In the genomic region with DNA sequence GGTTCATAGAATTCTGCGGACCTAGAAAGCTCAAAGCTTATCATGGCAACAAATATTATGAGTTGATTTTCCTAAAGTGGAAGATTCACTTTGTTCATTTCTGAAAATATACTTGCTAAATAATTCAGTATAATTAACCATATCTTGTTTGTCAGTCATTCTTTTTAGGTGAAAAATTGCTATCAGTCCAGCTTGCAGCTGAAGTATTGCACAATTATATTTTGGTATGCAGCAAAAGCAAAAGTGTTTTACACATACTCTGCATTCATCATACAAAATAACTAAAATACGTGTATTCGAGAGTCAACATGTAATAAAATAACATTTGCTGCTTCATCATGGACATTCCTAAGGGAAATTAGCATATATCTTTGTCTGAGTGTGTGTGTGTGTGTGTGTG, we compare ENCODE assay signal across 23 cellular contexts. TPM values are rescaled to one million over a fixed set of nuclear protein-coding genes. Genes with fewer than 3 reads are reported as not detected.
DNase-seq lines count a peak whose midpoint lies in the region; ATAC-seq, FAIRE-seq and TF ChIP-seq lines count a peak whose summit lies in the region.
"Had no signal": no experiment of that assay in that cellular context is flagged by ENCODE, and none has a peak within 500 bp of the region (broad histone marks: within the 10 kb centered on the region; RNA-seq: fewer than 3 reads in every experiment).

No MANE protein-coding gene starts in this region.

- no peak overlapping the region for H2BK15ac ChIP-seq in IMR-90 (ENCODE audit: low read depth, low read length)

- TF ChIP-seq POLR2A in IMR-90 (IDR thresholded peaks at IDR 0.05; ENCODE audit: low read depth, low read length) (no peak), K562 (conservative IDR thresholded peaks at IDR 0.05) (no peak)

- no peak overlapping the region for H2BK120ac ChIP-seq in IMR-90 (ENCODE audit: low read depth, low read length)

- no peak for FAIRE-seq in K562 (lab: Jason Lieb, UNC)
- FAIRE-seq: GM12891, GM18507 had no signal

- no peaks in the 10 kb centered on the region for H3K79me1 ChIP-seq in IMR-90 (ENCODE audit: low read depth in 1 of 2, low read length in 2 of 2)

- no peaks in the 10 kb centered on the region for H3K9me1 ChIP-seq in IMR-90 (ENCODE audit: insufficient read depth, low read length)
- no peaks in the 10 kb centered on the region for H3K9me1 ChIP-seq in K562 (ENCODE audit: control insufficient read depth, insufficient read depth, low read length)

- dilution Hi-C loops in IMR-90 (cut with HindIII; ENCODE audit: low sequenced_read_pairs, unreplicated experiment), result no loop called here

- TF ChIP-seq RAD21 in IMR-90 (IDR thresholded peaks at IDR 0.05; ENCODE audit: low read length) (no peak), K562 (CRISPR knock-in tag; conservative IDR thresholded peaks at IDR 0.05 in 1 of 2, IDR thresholded peaks at IDR 0.05 in 1 of 2) (no peak)

- BruUV-seq in IMR-90 (replicated peaks; lab: Mats Ljungman, UMichigan) (no TSS peak), K562 (replicated peaks; lab: Mats Ljungman, UMichigan) (no TSS peak)

- no peak overlapping the region for H2BK20ac ChIP-seq in IMR-90 (ENCODE audit: low read depth, low read length)

- H4K20me1 ChIP-seq in IMR-90 (ENCODE audit: insufficient read depth, low read length) (no peaks in the 10 kb centered on the region), K562 (replicated peaks; ENCODE audit: control insufficient read depth, insufficient read depth, low read length) (no peaks in the 10 kb centered on the region), smooth muscle cell (ENCODE audit: low read depth) (peaks cover 100% of the 10 kb centered on the region)
- H4K20me1 ChIP-seq: BLaER1 treated with 17β-estradiol and CSF1 and Interleukin-3, amounts not matched to agents 10 nM and 100 nM had no signal

- H3K4me3 ChIP-seq in AG10803 (ENCODE audit: low read length) (no peak overlapping the region), IMR-90 (ENCODE audit: insufficient read depth, low read depth, low read length) (no peak overlapping the region), K562 (no peak overlapping the region), smooth muscle cell (no peak overlapping the region)
- H3K4me3 ChIP-seq: BLaER1 treated with 17β-estradiol and CSF1 and Interleukin-3, amounts not matched to agents 10 nM and 100 nM; GM23338 had no signal

- no peaks in the 10 kb centered on the region for H3K79me2 ChIP-seq in K562 (ENCODE audit: control insufficient read depth, insufficient read depth, low read length)
- H3K79me2 ChIP-seq in smooth muscle cell (ENCODE audit: low read depth), result peaks cover 93% of the 10 kb centered on the region

- H3K9ac ChIP-seq in IMR-90 (ENCODE audit: low read depth, low read length) (no peak overlapping the region), K562 (ENCODE audit: insufficient read depth in 1 of 2, low read depth in 2 of 2, low read length in 2 of 2) (no peak overlapping the region), smooth muscle cell (ENCODE audit: low read depth) (no peak overlapping the region)
- H3K9ac ChIP-seq: BLaER1 treated with 17β-estradiol and CSF1 and Interleukin-3, amounts not matched to agents 10 nM and 100 nM had no signal

- no peaks in the 10 kb centered on the region for H3F3A ChIP-seq in smooth muscle cell (ENCODE audit: low read depth)

- H3K4ac ChIP-seq in IMR-90 (ENCODE audit: low read depth, low read length), result no peak overlapping the region

- H2BK5ac ChIP-seq in IMR-90 (ENCODE audit: low read depth, low read length, poor library complexity, severe bottlenecking), result no peak overlapping the region

- ATAC-seq in IMR-90 (ENCODE audit: low read depth), result no peak
- ATAC-seq in K562, result no peak
- ATAC-seq: GM23338, HCT116 had no signal

- H3K9me3 ChIP-seq in IMR-90 (ENCODE audit: control insufficient read depth, insufficient read depth, low read length) (no peaks in the 10 kb centered on the region), K562 (replicated peaks; ENCODE audit: control insufficient read depth, insufficient read depth, low read depth, low read length) (no peaks in the 10 kb centered on the region), smooth muscle cell (replicated peaks; ENCODE audit: low read depth) (no peaks in the 10 kb centered on the region)
- H3K9me3 ChIP-seq: BE2C; BLaER1 treated with 17β-estradiol and CSF1 and Interleukin-3, amounts not matched to agents 10 nM and 100 nM had no signal

- no peak overlapping the region for H4K5ac ChIP-seq in IMR-90 (ENCODE audit: low read depth, low read length)

- H3K27ac ChIP-seq in IMR-90 (ENCODE audit: insufficient read depth, low read length) (no peak overlapping the region), K562 (ENCODE audit: extremely low read depth, low read depth, low read length) (no peak overlapping the region), smooth muscle cell (ENCODE audit: low read depth) (peak overlapping the region; percentile 48)
- H3K27ac ChIP-seq: BLaER1 treated with 17β-estradiol and CSF1 and Interleukin-3, amounts not matched to agents 10 nM and 100 nM had no signal

- H4K8ac ChIP-seq in IMR-90 (ENCODE audit: low read depth in 2 of 2, low read length in 2 of 2), result no peak overlapping the region

- H4K91ac ChIP-seq in IMR-90 (ENCODE audit: insufficient read depth, low read depth, low read length), result no peak overlapping the region

- no peak overlapping the region for H2AK5ac ChIP-seq in IMR-90 (ENCODE audit: low read depth, low read length)

- H3K36me3 ChIP-seq in IMR-90 (ENCODE audit: control insufficient read depth, insufficient read depth, low read length) (no peaks in the 10 kb centered on the region), K562 (ENCODE audit: control insufficient read depth, insufficient read depth, low read length) (no peaks in the 10 kb centered on the region), smooth muscle cell (ENCODE audit: low read depth) (no peaks in the 10 kb centered on the region)
- H3K36me3 ChIP-seq: BE2C; BLaER1 treated with 17β-estradiol and CSF1 and Interleukin-3, amounts not matched to agents 10 nM and 100 nM had no signal

- intact Hi-C loops in IMR-90 (cut with micrococcal nuclease), result no loop called here
- intact Hi-C loops in K562 (cut with micrococcal nuclease), result no loop called here

- H3K14ac ChIP-seq in IMR-90 (replicated peaks; ENCODE audit: low read depth, low read length), result no peak overlapping the region

- no peak for TF ChIP-seq EP300 in K562 (IDR thresholded peaks at IDR 0.05; ENCODE audit: low read length)

- H3K23ac ChIP-seq in IMR-90 (ENCODE audit: low read depth, low read length), result no peak overlapping the region

- in situ Hi-C loops in IMR-90 (cut with MboI; ENCODE audit: low sequenced_read_pairs), result no loop called here
- in situ Hi-C loops in K562 (cut with MboI), result no loop called here

- H2AFZ ChIP-seq in IMR-90 (replicated peaks; ENCODE audit: low read length, poor library complexity) (no peak overlapping the region), K562 (ENCODE audit: low read depth, low read length) (no peak overlapping the region), smooth muscle cell (ENCODE audit: low read depth) (no peak overlapping the region)
- H2AFZ ChIP-seq: GM23338 had no signal

- no peak overlapping the region for H3K4me2 ChIP-seq in IMR-90 (ENCODE audit: low read depth, low read length)
- no peak overlapping the region for H3K4me2 ChIP-seq in K562 (ENCODE audit: insufficient read depth, low read length)
- no peak overlapping the region for H3K4me2 ChIP-seq in smooth muscle cell
- H3K4me2 ChIP-seq: BLaER1 treated with 17β-estradiol and CSF1 and Interleukin-3, amounts not matched to agents 10 nM and 100 nM; GM23338 had no signal

- H2AK9ac ChIP-seq in IMR-90 (replicated peaks; ENCODE audit: low read depth, low read length, poor library complexity), result no peak overlapping the region

- H3K18ac ChIP-seq in IMR-90 (ENCODE audit: low read depth, low read length), result no peak overlapping the region

- H3K27me3 ChIP-seq in IMR-90 (ENCODE audit: control insufficient read depth, insufficient read depth, low read length) (no peaks in the 10 kb centered on the region), K562 (ENCODE audit: control insufficient read depth in 2 of 2, insufficient read depth in 2 of 2, low read length in 2 of 2) (no peaks in the 10 kb centered on the region), smooth muscle cell (ENCODE audit: low read depth) (no peaks in the 10 kb centered on the region)
- H3K27me3 ChIP-seq: BE2C; BLaER1 treated with 17β-estradiol and CSF1 and Interleukin-3, amounts not matched to agents 10 nM and 100 nM had no signal

- POLR2A ChIA-PET in IMR-90 (lab: Charles Lee; ENCODE audit: unreplicated experiment), result no interaction called here
- POLR2A ChIA-PET in K562 (lab: Yijun Ruan, JAX), result no interaction called here

- CTCF ChIA-PET in IMR-90 (lab: Yijun Ruan, JAX) (no interaction called here), K562 (lab: Yijun Ruan, JAX; ENCODE audit: low intra/inter-chr PET ratio) (interaction anchor here (0.5 kb wide), 1 partner anchor 30 kb away, joined by 3 read pairs; no protein-coding TSS in a partner anchor)

- WGBS in IMR-90 (ENCODE audit: extremely low coverage in 2 of 2, insufficient read length in 1 of 2), 2 experiments, result no CpG with 5 or more reads among the region's 3 CpGs
- WGBS in K562 (ENCODE audit: insufficient coverage, low coverage, missing lambda C conversion rate), result 0% methylated on average over 3 of the region's 3 CpGs
- 94% methylated on average over 3 of the region's 3 CpGs for WGBS in smooth muscle cell (ENCODE audit: low lambda C conversion rate)

- H3K56ac ChIP-seq in IMR-90 (ENCODE audit: extremely low read depth, insufficient read depth, low read length), result no peak overlapping the region

- TF ChIP-seq CTCF in AG10803 (conservative IDR thresholded peaks at IDR 0.05; ENCODE audit: low read length) (no peak), IMR-90 (conservative IDR thresholded peaks at IDR 0.05; ENCODE audit: low read depth, low read length) (no peak), K562 (IDR thresholded peaks at IDR 0.05 in 2 of 3, conservative IDR thresholded peaks at IDR 0.05 in 1 of 3; ENCODE audit: insufficient read depth in 2 of 3, low read depth in 1 of 3, low read length in 3 of 3) (no peak), smooth muscle cell (IDR thresholded peaks at IDR 0.05; ENCODE audit: borderline replicate concordance, insufficient read depth, poor library complexity, severe bottlenecking) (no peak)

- no peaks in the 10 kb centered on the region for H3K4me1 ChIP-seq in IMR-90 (ENCODE audit: control insufficient read depth, insufficient read depth, low read length)
- H3K4me1 ChIP-seq in K562 (replicated peaks in 1 of 2; ENCODE audit: control insufficient read depth in 2 of 2, insufficient read depth in 2 of 2, low read length in 2 of 2), result no peaks in the 10 kb centered on the region
- peaks cover 4% of the 10 kb centered on the region for H3K4me1 ChIP-seq in smooth muscle cell (ENCODE audit: low read depth)
- H3K4me1 ChIP-seq: BE2C had no signal

- DNase-seq in AG10803 (ENCODE audit: low read depth) (peak; percentile 26), IMR-90 (no peak), K562 (ENCODE audit: extremely low read depth in 1 of 4, low spot score in 3 of 4) (no peak), smooth muscle cell (lab: John Stamatoyannopoulos, UW; ENCODE audit: unreplicated experiment) (no peak), mesenteric fat pad (ENCODE audit: low spot score) (no peak), 8988T (no peak), NCI-H526 (lab: John Stamatoyannopoulos, UW) (no peak)
- DNase-seq: AML-193; BE2C; CD4-positive, alpha-beta T cell; CD8-positive, alpha-beta memory T cell; DMS53; DMS79 treated with DMSO at 0.1 percent for 48 hours; GF-D8; H9 had no signal

RNA-seq across cellular contexts. Expression of a gene that starts 24.8 kb away (rescaled TPM):
- total RNA-seq in IMR-90 (2012; rRNA removed) (0.72 and 0.83 TPM in 2 replicates), K562 (2014; rRNA removed) (not detected in 2 replicates), K562 (2014; rRNA removed; fragmentation: Illumina TruSeq; extraction: Trizol) (not detected in 2 replicates), K562 (2015; rRNA removed; fragmentation: Illumina TruSeq; extraction: Trizol) (not detected in 2 replicates), K562 (2021) (not detected in 2 replicates), smooth muscle cell (555 and 597 TPM in 2 replicates), mesenteric fat pad (0.77 TPM)
- polyA plus RNA-seq in IMR-90 (2012; rRNA removed) (0.17 and 0.39 TPM in 2 replicates), K562 (2011; rRNA removed) (not detected in 2 replicates), K562 (2014; fragmentation: Illumina TruSeq; extraction: Trizol) (not detected in 2 replicates), K562 (2014; fragmentation: Nextera tagmentation; extraction: Ambion mirVana) (not detected), K562 (2014; rRNA removed) (not detected in 2 replicates), smooth muscle cell (198 and 325 TPM in 2 replicates)
- polyA plus RNA-seq in IMR-90 (2012; cell fraction: cytosol; rRNA removed), result 0.13 TPM in 1 of 2 replicates, not detected in the other
- 0.22 TPM in 1 of 2 replicates, not detected in the other for polyA plus RNA-seq in IMR-90 (2012; cell fraction: nucleus; rRNA removed; ENCODE audit: low replicate concordance)
- not detected in 2 replicates for total RNA-seq in K562 (2011; cell fraction: chromatin; rRNA removed; ENCODE audit: low replicate concordance)
- total RNA-seq in K562 (2011; cell fraction: nucleolus; rRNA removed), result not detected in 2 replicates
- not detected in 2 replicates for total RNA-seq in K562 (2011; cell fraction: nucleoplasm; rRNA removed)
- not detected in 2 replicates for polyA plus RNA-seq in K562 (2011; cell fraction: cytosol; rRNA removed)
- not detected in 2 replicates for polyA plus RNA-seq in K562 (2011; cell fraction: nucleus; rRNA removed)
- polyA plus RNA-seq in K562 (2012), result not detected in 2 replicates
- not detected in 2 replicates for polyA minus RNA-seq in K562 (2011; rRNA and poly(A)+ RNA removed)
- not detected in 2 replicates for polyA minus RNA-seq in K562 (2011; cell fraction: cytosol; rRNA and poly(A)+ RNA removed)
- polyA minus RNA-seq in K562 (2011; cell fraction: nucleus; rRNA and poly(A)+ RNA removed), result not detected in 2 replicates
- total RNA-seq: A172; CD4-positive, alpha-beta T cell; G401; GM23338 had no signal
- polyA plus RNA-seq: CD14-positive monocyte had no signal

Comparison
In these comparisons a context has a peak if more than half of its experiments do, and no peak if none do; other contexts are left out.
1. RNA of a gene that starts 24.8 kb away (total RNA-seq): 555 to 597 TPM in smooth muscle cell; 0.77 TPM in mesenteric fat pad (single experiment), 0.72 to 0.83 TPM in IMR-90 and not detected in K562; every median in the first group is over 100 times any median in the second.